9 cellular contexts compared by ENCODE assay signal in the genomic region with DNA sequence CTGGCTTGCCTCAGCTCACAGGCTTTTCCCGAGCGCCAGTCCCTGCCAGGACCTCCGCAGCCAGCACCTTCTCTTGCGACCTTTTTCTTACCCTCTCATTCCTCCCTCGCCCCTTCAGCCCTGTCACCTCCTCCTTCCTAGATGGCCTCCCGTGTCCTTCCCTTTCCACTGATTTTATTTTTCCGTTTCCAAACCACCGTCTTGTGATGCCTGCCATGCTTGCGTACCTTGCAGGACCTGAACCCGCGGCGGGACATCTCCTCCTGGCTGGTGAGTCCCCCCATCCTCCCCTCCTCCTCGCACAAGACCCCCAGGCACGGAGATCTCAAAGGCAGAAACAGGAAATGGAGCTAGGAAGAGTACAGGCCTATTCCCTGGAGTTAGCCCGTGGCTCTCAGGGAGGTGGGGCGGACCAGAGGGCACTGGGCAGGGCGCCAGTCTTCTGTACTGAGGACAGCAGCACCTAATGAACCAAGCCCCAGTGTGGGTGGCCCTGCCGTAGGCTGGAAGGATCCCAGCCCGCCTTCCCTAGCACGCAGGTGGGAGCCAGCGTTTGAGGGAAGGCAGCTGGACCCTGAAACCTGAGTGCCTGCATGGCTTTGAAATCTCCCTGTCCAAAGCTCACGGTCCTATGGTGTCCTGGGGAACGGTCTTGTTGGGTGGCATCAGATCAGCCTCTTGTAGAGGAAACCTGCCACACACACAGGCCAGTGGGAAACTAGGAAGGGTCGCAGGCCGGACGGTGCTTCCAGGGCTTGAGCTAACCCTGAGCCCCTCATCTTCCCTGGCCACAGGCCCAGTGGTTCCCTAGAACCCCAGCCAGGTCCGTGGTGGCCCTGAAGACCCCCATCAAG. TPM values are rescaled to one million over a fixed set of nuclear protein-coding genes. Genes with fewer than 3 reads are reported as not detected.
A peak's percentile ranks its signal among the peaks of the same experiment; 100 is the strongest.
DNase-seq lines count a peak whose midpoint lies in the region; ATAC-seq, FAIRE-seq and TF ChIP-seq lines count a peak whose summit lies in the region.
"Had no signal": no experiment of that assay in that cellular context is flagged by ENCODE, and none has a peak within 500 bp of the region (broad histone marks: within the 10 kb centered on the region; RNA-seq: fewer than 3 reads in every experiment).

No MANE protein-coding gene starts in this region.

- TF ChIP-seq POLR2A in NB4 (IDR thresholded peaks at IDR 0.05; ENCODE audit: extremely low read depth, insufficient read length): no peak

- peak; percentile 79 for DNase-seq in DMS 273 (lab: John Stamatoyannopoulos, UW; ENCODE audit: unreplicated experiment)
- DNase-seq in DMS 273 treated with DMSO at 0.1 percent for 48 hours (lab: John Stamatoyannopoulos, UW): no peak
- peak; percentile 58 for DNase-seq in NB4 (ENCODE audit: low read depth)
- peak; percentile 41 for DNase-seq in activated CD8-positive, alpha-beta T cell treated with anti-CD3 and anti-CD28 coated beads, Interleukin-2, amount 10 ng/mL, durations not matched to agents 7 days and 5 days
- DNase-seq in glomerular visceral epithelial cell (ENCODE audit: extremely low spot score): peak; percentile 89
- no peak for DNase-seq in omental fat pad (ENCODE audit: low spot score)
- no peak for DNase-seq in GOT3 (lab: John Stamatoyannopoulos, UW)
- no peak for DNase-seq in GM19239 (ENCODE audit: insufficient read length, low spot score)

- no peak for FAIRE-seq in GM19239 (lab: Jason Lieb, UNC)
- FAIRE-seq: A204.1 had no signal

- TF ChIP-seq CTCF in NB4 (IDR thresholded peaks at IDR 0.05; ENCODE audit: low read depth, low read length) (no peak), omental fat pad (IDR thresholded peaks at IDR 0.05) (no peak)

- CTCF ChIA-PET in activated CD8-positive, alpha-beta T cell treated with anti-CD3 and anti-CD28 coated beads, Interleukin-2, amount 10 ng/mL, durations not matched to agents 7 days and 5 days (lab: Charles Lee): interaction anchor here (0.7 to 3.3 kb wide), 10 partner anchors 11 to 172 kb away, joined by 3 to 40 read pairs (median 5); a partner anchor contains a TSS

- peak overlapping the region; percentile 90 for H3K4me3 ChIP-seq in NB4 (ENCODE audit: low read depth, low read length)

- H3K4me3 Mint-ChIP-seq in activated CD8-positive, alpha-beta T cell treated with anti-CD3 and anti-CD28 coated beads, Interleukin-2, amount 10 ng/mL, durations not matched to agents 7 days and 5 days: peak overlapping the region; percentile 90

- H3K27me3 Mint-ChIP-seq in activated CD8-positive, alpha-beta T cell treated with anti-CD3 and anti-CD28 coated beads, Interleukin-2, amount 10 ng/mL, durations not matched to agents 7 days and 5 days (ENCODE audit: low read depth): no peaks in the 10 kb centered on the region

- no peaks in the 10 kb centered on the region for H3K9me3 Mint-ChIP-seq in activated CD8-positive, alpha-beta T cell treated with anti-CD3 and anti-CD28 coated beads, Interleukin-2, amount 10 ng/mL, durations not matched to agents 7 days and 5 days (ENCODE audit: insufficient read depth)

- H3K4me1 Mint-ChIP-seq in activated CD8-positive, alpha-beta T cell treated with anti-CD3 and anti-CD28 coated beads, Interleukin-2, amount 10 ng/mL, durations not matched to agents 7 days and 5 days (ENCODE audit: low read depth): peaks cover 78% of the 10 kb centered on the region

- POLR2A ChIA-PET in activated CD8-positive, alpha-beta T cell treated with anti-CD3 and anti-CD28 coated beads, Interleukin-2, amount 10 ng/mL, durations not matched to agents 7 days and 5 days (lab: Charles Lee): interaction anchor here (0.6 to 1.9 kb wide), 9 partner anchors 15 to 1824 kb away, joined by 3 to 9 read pairs (median 3); a partner anchor contains a TSS

- ATAC-seq in activated CD8-positive, alpha-beta T cell treated with anti-CD3 and anti-CD28 coated beads, Interleukin-2, amount 10 ng/mL, durations not matched to agents 7 days and 5 days: no peak
- peak; percentile 22 for ATAC-seq in omental fat pad (ENCODE audit: low FRiP score)

- peaks cover 43% of the 10 kb centered on the region for H3K36me3 Mint-ChIP-seq in activated CD8-positive, alpha-beta T cell treated with anti-CD3 and anti-CD28 coated beads, Interleukin-2, amount 10 ng/mL, durations not matched to agents 7 days and 5 days (ENCODE audit: low read depth)

- peak overlapping the region; percentile 91 for H3K27ac Mint-ChIP-seq in activated CD8-positive, alpha-beta T cell treated with anti-CD3 and anti-CD28 coated beads, Interleukin-2, amount 10 ng/mL, durations not matched to agents 7 days and 5 days

RNA-seq across cellular contexts. Expression of a gene that starts 0.6 kb away (rescaled TPM):
- 10 to 100 TPM; 48.2 to 56.1 TPM for total RNA-seq in activated CD8-positive, alpha-beta T cell treated with anti-CD3 and anti-CD28 coated beads, Interleukin-2, amount 10 ng/mL, durations not matched to agents 7 days and 5 days
- total RNA-seq in omental fat pad: 10 to 100 TPM in 3 of 4 donors, 1 to 10 TPM in 1; 7.6 to 25.5 (median 15.7) TPM

RNA-seq across cellular contexts. Expression of a gene that starts 17.4 kb away (rescaled TPM):
- under 1 TPM; 0.63 to 0.70 TPM for total RNA-seq in activated CD8-positive, alpha-beta T cell treated with anti-CD3 and anti-CD28 coated beads, Interleukin-2, amount 10 ng/mL, durations not matched to agents 7 days and 5 days
- 10 to 100 TPM in 1 of 4 donors, 1 to 10 TPM in 3; 3.2 to 17.0 (median 6.1) TPM for total RNA-seq in omental fat pad

RNA-seq across cellular contexts. Expression of a gene that starts 21.8 kb away (rescaled TPM):
- 100 to 1,000 TPM; 251 to 252 TPM for total RNA-seq in activated CD8-positive, alpha-beta T cell treated with anti-CD3 and anti-CD28 coated beads, Interleukin-2, amount 10 ng/mL, durations not matched to agents 7 days and 5 days
- 100 to 1,000 TPM; 140 to 169 (median 155) TPM for total RNA-seq in omental fat pad

RNA-seq across cellular contexts. Expression of a gene that starts 25.7 kb away (rescaled TPM):
- total RNA-seq in activated CD8-positive, alpha-beta T cell treated with anti-CD3 and anti-CD28 coated beads, Interleukin-2, amount 10 ng/mL, durations not matched to agents 7 days and 5 days: 100 to 1,000 TPM; 211 to 219 TPM
- 100 to 1,000 TPM in 1 of 4 donors, 10 to 100 TPM in 3; 38.7 to 108 (median 54.8) TPM for total RNA-seq in omental fat pad

RNA-seq across cellular contexts. Expression of a gene that starts 56.0 kb away (rescaled TPM):
- total RNA-seq in activated CD8-positive, alpha-beta T cell treated with anti-CD3 and anti-CD28 coated beads, Interleukin-2, amount 10 ng/mL, durations not matched to agents 7 days and 5 days: 10 to 100 TPM; 11.4 to 11.6 TPM
- 1 to 10 TPM in 2 of 4 donors, under 1 TPM in 2; 0.38 to 5.2 (median 1.5) TPM for total RNA-seq in omental fat pad

Comparison
In these comparisons a context has a peak if more than half of its experiments do, and no peak if none do; other contexts are left out.
1. DNase-seq: peak in DMS 273 (single experiment), NB4 (single experiment), activated CD8-positive, alpha-beta T cell treated with anti-CD3 and anti-CD28 coated beads, Interleukin-2, amount 10 ng/mL, durations not matched to agents 7 days and 5 days (single experiment) and glomerular visceral epithelial cell (single experiment); none in DMS 273 treated with DMSO at 0.1 percent for 48 hours (single experiment), omental fat pad (single experiment), GOT3 (single experiment) and GM19239 (single experiment).